ENCODE assay signal across 34 cellular contexts in the genomic region with DNA sequence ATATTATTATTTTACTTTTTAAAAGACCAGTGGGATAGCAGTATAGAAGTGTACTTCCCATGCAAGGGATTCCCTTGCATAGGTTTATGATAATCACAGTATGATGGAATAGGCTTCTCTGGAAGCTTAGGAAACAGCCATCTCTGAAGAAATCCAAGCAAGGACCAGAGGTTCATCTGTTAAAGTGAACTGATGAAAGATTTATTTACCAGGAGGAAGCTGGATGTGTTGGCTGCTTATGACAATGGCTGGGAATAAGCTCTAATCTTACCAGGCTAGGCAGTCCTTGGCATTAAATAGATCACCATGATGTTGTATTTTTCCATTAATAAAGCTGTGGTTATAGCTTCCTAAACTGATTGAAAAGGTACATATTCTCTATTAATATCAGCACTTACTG. TPM values are rescaled to one million over a fixed set of nuclear protein-coding genes. Genes with fewer than 3 reads are reported as not detected.
"Had no signal": no experiment of that assay in that cellular context is flagged by ENCODE, and none has a peak within 500 bp of the region (broad histone marks: within the 10 kb centered on the region; RNA-seq: fewer than 3 reads in every experiment).

No MANE protein-coding gene starts in this region.

- H3K4me3 ChIP-seq: ascending aorta, cardiac muscle cell had no signal

- H3K27me3 ChIP-seq: ascending aorta, cardiac muscle cell had no signal

- H3K9me3 ChIP-seq: ascending aorta had no signal

- H3K4me1 ChIP-seq: ascending aorta had no signal

- DNase-seq: activated CD4-positive, alpha-beta memory T cell treated with anti-CD3 and anti-CD28 coated beads, Interleukin-2, amount 10 ng/mL, durations not matched to agents 7 days and 5 days; activated CD4-positive, alpha-beta T cell treated with anti-CD3 and anti-CD28 coated beads for 1 hour; activated CD4-positive, alpha-beta T cell treated with anti-CD3 and anti-CD28 coated beads for 36 hours; activated CD4-positive, alpha-beta T cell treated with anti-CD3 and anti-CD28 coated beads for 48 hours; activated CD4-positive, alpha-beta T cell treated with anti-CD3 and anti-CD28 coated beads, Interleukin-2, amount 10 ng/mL, durations not matched to agents 7 days and 5 days; activated CD4-positive, alpha-beta T cell treated with anti-CD3 and anti-CD28 coated beads, Interleukin-2, amount 50 U/mL, for 48 hours; activated CD4-positive, CD25-positive, alpha-beta regulatory T cell; activated CD8-positive, alpha-beta memory T cell treated with anti-CD3 and anti-CD28 coated beads for 24 hours; activated CD8-positive, alpha-beta memory T cell treated with anti-CD3 and anti-CD28 coated beads, Interleukin-2, amount 10 ng/mL, durations not matched to agents 7 days and 5 days; activated CD8-positive, alpha-beta memory T cell treated with anti-CD3 and anti-CD28 coated beads, Interleukin-2, amount 50 U/mL, for 48 hours; activated CD8-positive, alpha-beta T cell treated with anti-CD3 and anti-CD28 coated beads, Interleukin-2, amount 10 ng/mL, durations not matched to agents 7 days and 5 days; activated effector memory CD4-positive, alpha-beta T cell treated with Interleukin-2 at 50 U/mL for 16 hours; activated gamma-delta T cell; activated naive CD4-positive, alpha-beta T cell treated with anti-CD3 and anti-CD28 coated beads, Interleukin-2, amount 10 ng/mL, durations not matched to agents 7 days and 5 days; activated naive CD4-positive, alpha-beta T cell treated with Interleukin-2 at 50 U/mL for 16 hours; activated naive CD8-positive, alpha-beta T cell treated with anti-CD3 and anti-CD28 coated beads, Interleukin-2, amount 10 ng/mL, durations not matched to agents 7 days and 5 days; activated naive CD8-positive, alpha-beta T cell treated with anti-CD3 and anti-CD28 coated beads, Interleukin-2, amount 50 U/mL, for 24 hours; activated T-cell treated with anti-CD3 and anti-CD28 coated beads, Interleukin-2, amount 50 U/mL, for 24 hours; activated T-cell treated with anti-CD3 and anti-CD28 coated beads, Interleukin-2, amount 50 U/mL, for 48 hours; amygdala; anterior cingulate cortex; caudate nucleus; cerebellar nuclear complex; T-helper 2 cell; T-helper 9 cell; WERI-Rb-1 had no signal

- FAIRE-seq: bronchial epithelial cell had no signal

- ATAC-seq: activated CD4-positive, alpha-beta T cell treated with anti-CD3 and anti-CD28 coated beads for 36 hours; activated CD4-positive, CD25-positive, alpha-beta regulatory T cell treated with anti-CD3 and anti-CD28 coated beads, Interleukin-2, amount 50 U/mL, for 24 hours; activated CD8-positive, alpha-beta memory T cell treated with anti-CD3 and anti-CD28 coated beads, Interleukin-2, amount 10 ng/mL, durations not matched to agents 7 days and 5 days; activated CD8-positive, alpha-beta T cell treated with anti-CD3 and anti-CD28 coated beads, Interleukin-2, amount 10 ng/mL, durations not matched to agents 7 days and 5 days; activated naive CD8-positive, alpha-beta T cell treated with anti-CD3 and anti-CD28 coated beads, Interleukin-2, amount 50 U/mL, for 24 hours; WTC11 had no signal

- H3K27ac ChIP-seq: ascending aorta, cardiac muscle cell, WERI-Rb-1 had no signal

RNA-seq across cellular contexts. Expression of gene PDE6C, which starts 58.0 kb away (rescaled TPM):
- total RNA-seq: activated CD4-positive, alpha-beta memory T cell treated with anti-CD3 and anti-CD28 coated beads, Interleukin-2, amount 10 ng/mL, durations not matched to agents 7 days and 5 days; activated CD4-positive, alpha-beta T cell treated with anti-CD3 and anti-CD28 coated beads for 36 hours; activated CD4-positive, alpha-beta T cell treated with anti-CD3 and anti-CD28 coated beads, Interleukin-2, amount 10 ng/mL, durations not matched to agents 7 days and 5 days; activated CD8-positive, alpha-beta memory T cell treated with anti-CD3 and anti-CD28 coated beads, Interleukin-2, amount 10 ng/mL, durations not matched to agents 7 days and 5 days; activated CD8-positive, alpha-beta T cell treated with anti-CD3 and anti-CD28 coated beads, Interleukin-2, amount 10 ng/mL, durations not matched to agents 7 days and 5 days; activated naive CD8-positive, alpha-beta T cell treated with anti-CD3 and anti-CD28 coated beads, Interleukin-2, amount 10 ng/mL, durations not matched to agents 7 days and 5 days; activated T-helper 2 cell treated with anti-CD3 and anti-CD28 coated beads, Interferon-gamma antibody, Interleukin-2, Interleukin-4, amounts not matched to agents 10 μg/mL and 5 μg/mL and 100 μg/mL, durations not matched to agents 14 hours and 24 hours and 36 hours; ascending aorta; bronchial epithelial cell; cardiac muscle cell; chondrocyte; WTC11 had no signal
- polyA plus RNA-seq: adipose tissue had no signal
